ENCODE assay signal across 18 cellular contexts in the genomic region with DNA sequence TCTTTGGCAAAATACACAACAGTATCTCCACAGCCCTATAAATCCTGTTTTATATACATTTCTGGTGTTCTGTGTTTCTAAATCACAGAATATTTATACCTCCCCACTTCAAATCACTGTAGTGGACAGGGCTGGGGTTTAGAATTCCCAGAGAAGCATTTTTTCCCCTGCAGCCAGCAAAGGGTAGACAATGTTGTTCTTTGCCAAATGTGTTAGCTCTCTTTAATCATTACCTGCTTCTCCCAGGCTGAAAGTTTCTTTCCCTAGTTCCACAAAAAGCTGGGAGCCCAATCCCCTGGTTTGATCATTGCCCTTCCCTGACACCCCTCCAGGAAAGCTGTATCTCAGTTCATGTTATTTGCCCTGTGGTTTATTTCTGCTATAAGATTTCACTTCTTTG.
DNase-seq lines count a peak whose midpoint lies in the region; ATAC-seq and TF ChIP-seq lines count a peak whose summit lies in the region.
"Had no signal": no experiment of that assay in that cellular context is flagged by ENCODE, and none has a peak within 500 bp of the region (broad histone marks: within the 10 kb centered on the region; RNA-seq: fewer than 3 reads in every experiment).

No MANE protein-coding gene starts in this region.

- no peak for ATAC-seq in WTC11

- H3K36me3 ChIP-seq in BLaER1 (no peaks in the 10 kb centered on the region), SJCRH30 (no peaks in the 10 kb centered on the region)

- H3K9me3 Mint-ChIP-seq in glutamatergic neuron (ENCODE audit: unreplicated experiment) (peaks cover 3% of the 10 kb centered on the region), progenitor cell of endocrine pancreas (ENCODE audit: low read depth) (no peaks in the 10 kb centered on the region), WTC11 (no peaks in the 10 kb centered on the region; the same call in 1 of the 2 replicates)

- H3K27ac ChIP-seq in BLaER1 (no peak overlapping the region; the same call in 1 of the 2 replicates), SJCRH30 (peak overlapping the region; percentile 24; the same call in 1 of the 2 replicates)

- POLR2A ChIA-PET in WTC11 (lab: Charles Lee), result interaction anchor here (0.7 kb wide), 1 partner anchor 674 kb away, joined by 6 read pairs; no protein-coding TSS in a partner anchor

- no peak overlapping the region for H3K9ac ChIP-seq in BLaER1

- H3K27ac Mint-ChIP-seq in glutamatergic neuron (ENCODE audit: unreplicated experiment) (peak overlapping the region; percentile 62), progenitor cell of endocrine pancreas (peak overlapping the region; percentile 7), WTC11 (no peak overlapping the region)
- H3K27ac Mint-ChIP-seq: CD4-positive, alpha-beta T cell had no signal

- no peak for DNase-seq in SJCRH30
- no peak for DNase-seq in glutamatergic neuron
- no peak for DNase-seq in progenitor cell of endocrine pancreas (ENCODE audit: low spot score, unreplicated experiment)
- DNase-seq in stimulated activated CD4-positive, alpha-beta T cell treated with anti-CD3 and anti-CD28 coated beads, Interleukin-1b, Interleukin-23, amount 100 ng/mL, for 48 hours, result no peak
- no peak for DNase-seq in NCI-H2107 (lab: John Stamatoyannopoulos, UW)
- DNase-seq in WTC11 (ENCODE audit: low spot score), result no peak
- DNase-seq: CD4-positive, alpha-beta T cell; Karpas-422; MV-4-11; NCI-H1105; NCI-H1436 treated with DMSO at 0.1 percent for 48 hours; NCI-H1930; NCI-H446 treated with DMSO at 0.1 percent for 48 hours; NCI-H526; NCI-H82; Right ventricle myocardium superior; RPMI8226 had no signal

- H3K27me3 ChIP-seq in BLaER1 (no peaks in the 10 kb centered on the region), SJCRH30 (no peaks in the 10 kb centered on the region)

- H3K4me2 ChIP-seq in BLaER1, result 0 out of 2 replicates have a peak overlapping the region, but pooled peaks have one; percentile 0

- H3K4me1 Mint-ChIP-seq in glutamatergic neuron (ENCODE audit: low read depth, unreplicated experiment), result peaks cover 29% of the 10 kb centered on the region
- peaks cover 6% of the 10 kb centered on the region for H3K4me1 Mint-ChIP-seq in progenitor cell of endocrine pancreas (ENCODE audit: low read depth)
- H3K4me1 Mint-ChIP-seq in WTC11, result peaks cover 13% of the 10 kb centered on the region

- CTCF ChIA-PET in WTC11 (lab: Charles Lee), result no interaction called here

- H3K4me3 ChIP-seq in BLaER1 (no peak overlapping the region), SJCRH30 (no peak overlapping the region)

- H3K4me3 Mint-ChIP-seq in glutamatergic neuron (ENCODE audit: unreplicated experiment) (no peak overlapping the region), progenitor cell of endocrine pancreas (ENCODE audit: low read depth) (no peak overlapping the region), WTC11 (no peak overlapping the region)
- H3K4me3 Mint-ChIP-seq: CD4-positive, alpha-beta T cell had no signal

- H3K27me3 Mint-ChIP-seq in glutamatergic neuron (ENCODE audit: unreplicated experiment), result no peaks in the 10 kb centered on the region
- peaks cover 3% of the 10 kb centered on the region for H3K27me3 Mint-ChIP-seq in progenitor cell of endocrine pancreas
- H3K27me3 Mint-ChIP-seq in WTC11 (ENCODE audit: low read depth), result no peaks in the 10 kb centered on the region
- H3K27me3 Mint-ChIP-seq: CD4-positive, alpha-beta T cell had no signal

- H3K36me3 Mint-ChIP-seq in glutamatergic neuron (ENCODE audit: unreplicated experiment) (no peaks in the 10 kb centered on the region), progenitor cell of endocrine pancreas (ENCODE audit: insufficient read depth) (no peaks in the 10 kb centered on the region), WTC11 (no peaks in the 10 kb centered on the region)

- no peak for TF ChIP-seq CTCF in glutamatergic neuron (IDR thresholded peaks at IDR 0.05; ENCODE audit: partially characterized antibody, unreplicated experiment)
- TF ChIP-seq CTCF in progenitor cell of endocrine pancreas (IDR thresholded peaks at IDR 0.05; ENCODE audit: unreplicated experiment), result no peak
- no peak for TF ChIP-seq CTCF in WTC11 (IDR thresholded peaks at IDR 0.05)

- H4K20me1 ChIP-seq in BLaER1, result no peaks in the 10 kb centered on the region

- H3K4me1 ChIP-seq in BLaER1 (peaks cover 38% of the 10 kb centered on the region), SJCRH30 (peaks cover 15% of the 10 kb centered on the region)

- H3K9me3 ChIP-seq in BLaER1 (peaks cover 9% of the 10 kb centered on the region; the same call in 1 of the 2 replicates), SJCRH30 (replicated peaks) (peaks cover 4% of the 10 kb centered on the region; the same call in 1 of the 2 replicates)

TF ChIP-seq in WTC11, 78 proteins besides CTCF, POLR2A, EP300 and RAD21:
- no peak for TF ChIP-seq NFE2L1 (CRISPR knock-in tag; IDR thresholded peaks at IDR 0.05)
- TF ChIP-seq, protein P1, sequence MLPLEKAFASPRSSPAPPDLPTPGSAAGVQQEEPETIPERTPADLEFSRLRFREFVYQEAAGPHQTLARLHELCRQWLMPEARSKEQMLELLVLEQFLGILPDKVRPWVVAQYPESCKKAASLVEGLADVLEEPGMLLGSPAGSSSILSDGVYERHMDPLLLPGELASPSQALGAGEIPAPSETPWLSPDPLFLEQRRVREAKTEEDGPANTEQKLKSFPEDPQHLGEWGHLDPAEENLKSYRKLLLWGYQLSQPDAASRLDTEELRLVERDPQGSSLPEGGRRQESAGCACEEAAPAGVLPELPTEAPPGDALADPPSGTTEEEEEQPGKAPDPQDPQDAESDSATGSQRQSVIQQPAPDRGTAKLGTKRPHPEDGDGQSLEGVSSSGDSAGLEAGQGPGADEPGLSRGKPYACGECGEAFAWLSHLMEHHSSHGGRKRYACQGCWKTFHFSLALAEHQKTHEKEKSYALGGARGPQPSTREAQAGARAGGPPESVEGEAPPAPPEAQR (CRISPR knock-in tag; IDR thresholded peaks at IDR 0.05), result no peak
- TF ChIP-seq ZNF232 (CRISPR knock-in tag; IDR thresholded peaks at IDR 0.05), result no peak
- TF ChIP-seq ZNF263 (CRISPR knock-in tag; IDR thresholded peaks at IDR 0.05; ENCODE audit: low read depth), result no peak
- TF ChIP-seq ZNF671 (CRISPR knock-in tag; IDR thresholded peaks at IDR 0.05), result no peak
- TF ChIP-seq CBFB (CRISPR knock-in tag; IDR thresholded peaks at IDR 0.05; ENCODE audit: low read depth), result no peak
- no peak for TF ChIP-seq NFYB (CRISPR knock-in tag; conservative IDR thresholded peaks at IDR 0.05; ENCODE audit: low read depth)
- TF ChIP-seq, protein P2, sequence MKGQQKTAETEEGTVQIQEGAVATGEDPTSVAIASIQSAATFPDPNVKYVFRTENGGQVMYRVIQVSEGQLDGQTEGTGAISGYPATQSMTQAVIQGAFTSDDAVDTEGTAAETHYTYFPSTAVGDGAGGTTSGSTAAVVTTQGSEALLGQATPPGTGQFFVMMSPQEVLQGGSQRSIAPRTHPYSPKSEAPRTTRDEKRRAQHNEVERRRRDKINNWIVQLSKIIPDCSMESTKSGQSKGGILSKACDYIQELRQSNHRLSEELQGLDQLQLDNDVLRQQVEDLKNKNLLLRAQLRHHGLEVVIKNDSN (CRISPR knock-in tag; IDR thresholded peaks at IDR 0.05), result no peak
- no peak for TF ChIP-seq ZNF138 (CRISPR knock-in tag; conservative IDR thresholded peaks at IDR 0.05)
- TF ChIP-seq ZMAT4 (CRISPR knock-in tag; IDR thresholded peaks at IDR 0.05), result no peak
- TF ChIP-seq STAT6 (CRISPR knock-in tag; conservative IDR thresholded peaks at IDR 0.05; ENCODE audit: low read depth), result no peak
- no peak for TF ChIP-seq ELF4 (CRISPR knock-in tag; IDR thresholded peaks at IDR 0.05; ENCODE audit: low read depth)
- no peak for TF ChIP-seq FOXP1 (CRISPR knock-in tag; IDR thresholded peaks at IDR 0.05; ENCODE audit: borderline replicate concordance)
- TF ChIP-seq PRRX2 (CRISPR knock-in tag; IDR thresholded peaks at IDR 0.05), result no peak
TF ChIP-seq in WTC11: peak in this region for 0.
